In genomic region chr18:51197661-51198424, GRCh38 we compare ENCODE assay signal across 8 cellular contexts. TPM values are rescaled to one million over a fixed set of nuclear protein-coding genes. Genes with fewer than 3 reads are reported as not detected.
DNase-seq lines count a peak whose midpoint lies in the region; ATAC-seq and TF ChIP-seq lines count a peak whose summit lies in the region.

TSS of gene MEX3C (minus strand) at chr18:51197681. CDS start at chr18:51197320, 361 bp downstream.

- 3% methylated on average over 17 of the region's 51 CpGs for WGBS in mammary epithelial cell (ENCODE audit: low coverage, missing lambda C conversion rate)

- H3K9ac ChIP-seq in mammary epithelial cell (ENCODE audit: insufficient read depth, low read length) (peak within 1 kb of the TSS; percentile 95), iPS-20b (ENCODE audit: low read depth, low read length) (peak within 1 kb of the TSS; percentile 98)

- ATAC-seq in GM18907 (IDR thresholded peaks at IDR 0.05; ENCODE audit: unreplicated experiment) (peak; percentile 86), HG03159 (IDR thresholded peaks at IDR 0.05; ENCODE audit: unreplicated experiment) (peak; percentile 83)

- H3K27me3 ChIP-seq in WERI-Rb-1 (ENCODE audit: insufficient read depth, low read depth, severe bottlenecking) (no peaks in the 10 kb centered on the region), mammary epithelial cell (ENCODE audit: insufficient read depth, low read length) (no peaks in the 10 kb centered on the region), iPS-20b (ENCODE audit: insufficient read depth, low read length) (no peaks in the 10 kb centered on the region)

- no peaks in the 10 kb centered on the region for H4K20me1 ChIP-seq in mammary epithelial cell (ENCODE audit: insufficient read depth, low read length)

- CTCF ChIA-PET in mammary epithelial cell (lab: Charles Lee; ENCODE audit: low non-redundant PET): interaction anchor here (0.5 to 0.7 kb wide), 2 partner anchors 274 to 381 kb away, joined by 3 to 10 read pairs; no protein-coding TSS in a partner anchor

- H3K9me3 ChIP-seq in WERI-Rb-1 (ENCODE audit: severe bottlenecking) (no peaks in the 10 kb centered on the region), mammary epithelial cell (replicated peaks; ENCODE audit: insufficient read depth, low read length) (no peaks in the 10 kb centered on the region), iPS-20b (ENCODE audit: insufficient read depth, low read depth, low read length) (no peaks in the 10 kb centered on the region)

- BruUV-seq in mammary epithelial cell (replicated peaks; lab: Mats Ljungman, UMichigan): TSS peak; percentile 20

- H3K4me3 ChIP-seq in WERI-Rb-1 (ENCODE audit: low read depth, low read length) (peak within 1 kb of the TSS; percentile 100), mammary epithelial cell (replicated peaks in 1 of 3; ENCODE audit: insufficient read depth in 1 of 3, low read depth in 2 of 3, low read length in 3 of 3) (peak within 1 kb of the TSS; percentile 74 to 83 (median 76)), iPS-20b (ENCODE audit: low read length) (peak within 1 kb of the TSS; percentile 94), skin epidermis (peak within 1 kb of the TSS; percentile 60 to 100 (median 94))

- peak within 1 kb of the TSS; percentile 91 for H3K4me2 ChIP-seq in mammary epithelial cell (ENCODE audit: insufficient read depth, low read depth, low read length)

- TF ChIP-seq CTCF in WERI-Rb-1 (IDR thresholded peaks at IDR 0.05; ENCODE audit: low read depth, low read length) (peak; percentile 56), mammary epithelial cell (conservative IDR thresholded peaks at IDR 0.05 in 1 of 2, IDR thresholded peaks at IDR 0.05 in 1 of 2; ENCODE audit: extremely low read depth in 1 of 2, insufficient read depth in 1 of 2, low read depth in 1 of 2, low read length in 2 of 2) (peak in 1 of 2 donors; percentile 41)

- dilution Hi-C loops in mammary epithelial cell (cut with HindIII; ENCODE audit: low sequenced_read_pairs): no loop called here

- H3K27ac ChIP-seq in WERI-Rb-1 (peak within 1 kb of the TSS; percentile 95), mammary epithelial cell (ENCODE audit: insufficient read depth, low read depth, low read length) (peak within 1 kb of the TSS; percentile 98), iPS-20b (ENCODE audit: low read length) (peak within 1 kb of the TSS; percentile 72), skin epidermis (peak within 1 kb of the TSS; percentile 83 to 98 (median 95))

- DNase-seq in AG08396 (ENCODE audit: low spot score): peak; percentile 95
- DNase-seq in NCI-H2227 (lab: John Stamatoyannopoulos, UW; ENCODE audit: unreplicated experiment): peak; percentile 100
- DNase-seq in WERI-Rb-1: peak; percentile 100
- DNase-seq in mammary epithelial cell: peak; percentile 99

- H3K4me1 ChIP-seq in mammary epithelial cell (ENCODE audit: insufficient read depth, low read length): peaks cover 10% of the 10 kb centered on the region
- peaks cover 10% of the 10 kb centered on the region; the same call in 1 of the 2 replicates for H3K4me1 ChIP-seq in iPS-20b (ENCODE audit: insufficient read depth, low read length)

- in situ Hi-C loops in mammary epithelial cell (cut with MboI; ENCODE audit: low sequenced_read_pairs in 2 of 2): loop anchor here in 1 of 2 donors (10.0 kb wide), 1 partner anchor 417 kb away; no protein-coding TSS in a partner anchor

- intact Hi-C loops in mammary epithelial cell (cut with micrococcal nuclease): loop anchor here (2.0 to 10.0 kb wide), 7 partner anchors 79 to 1037 kb away; no protein-coding TSS in a partner anchor

- H3K36me3 ChIP-seq in WERI-Rb-1 (peaks cover 31% of the 10 kb centered on the region), mammary epithelial cell (ENCODE audit: insufficient read depth, low read length) (no peaks in the 10 kb centered on the region), iPS-20b (ENCODE audit: insufficient read depth, low read depth, low read length) (peaks cover under 1% of the 10 kb centered on the region)

- peaks cover 41% of the 10 kb centered on the region for H3K79me2 ChIP-seq in mammary epithelial cell (ENCODE audit: insufficient read depth, low read length)

- peak within 1 kb of the TSS; percentile 97 for H2AFZ ChIP-seq in mammary epithelial cell (ENCODE audit: low read depth, low read length)

RNA-seq across cellular contexts. Expression of gene MEX3C, which starts in this region (rescaled TPM):
- 100 to 1,000 TPM in 1 of 2 donors, 10 to 100 TPM in 1; 79.1 to 102 TPM for total RNA-seq in mammary epithelial cell
- polyA plus RNA-seq in mammary epithelial cell: 57.7 TPM
- polyA minus RNA-seq in mammary epithelial cell: 187 TPM

Comparison
In these comparisons a context has a peak if more than half of its experiments do, and no peak if none do; other contexts are left out.
1. Peak in every context shown above with its lines: DNase-seq, ATAC-seq, H3K4me3 ChIP-seq and H3K27ac ChIP-seq.